In the genomic region with DNA sequence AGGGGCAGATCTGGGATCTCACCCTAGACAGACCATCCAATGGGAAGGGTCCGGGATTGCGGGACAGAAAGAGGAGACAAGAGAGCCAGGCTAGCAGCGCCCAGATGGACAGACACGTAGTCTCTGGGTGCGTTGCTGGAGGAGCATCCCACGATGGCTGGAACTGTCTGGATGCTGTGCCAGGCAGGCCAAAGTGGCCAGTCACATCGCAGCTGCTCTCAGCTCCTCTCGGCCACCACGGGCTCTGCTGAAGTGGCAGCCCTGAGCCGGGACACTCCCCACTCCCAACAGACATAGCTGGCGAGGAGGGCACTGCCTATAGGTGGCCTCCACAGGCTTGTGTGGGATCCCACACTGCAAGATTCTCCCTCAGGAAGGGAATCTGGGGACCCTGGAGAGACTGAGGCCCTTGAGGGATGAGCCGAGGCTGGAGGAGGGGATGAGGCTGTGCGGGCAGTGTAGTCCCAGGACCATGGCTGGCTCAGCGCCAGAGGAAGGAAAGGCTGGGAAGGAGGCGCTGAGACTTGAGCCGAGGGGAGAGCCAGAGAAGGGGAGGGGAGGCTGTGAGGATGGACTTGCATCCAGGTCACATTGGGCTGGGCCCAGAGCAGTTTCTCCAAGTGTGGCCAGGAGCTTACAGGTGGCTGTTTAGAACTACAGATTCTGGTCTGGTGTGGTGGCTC, we compare ENCODE assay signal across 1 cellular context.
A peak's percentile ranks its signal among the peaks of the same experiment; 100 is the strongest.
TF ChIP-seq lines count a peak whose summit lies in the region.

No MANE protein-coding gene starts in this region.

TF ChIP-seq in HepG2, 621 proteins besides CTCF, POLR2A, EP300 and RAD21:
- no peak for TF ChIP-seq GATAD1 (CRISPR knock-in tag; IDR thresholded peaks at IDR 0.05)
- TF ChIP-seq, protein P1, sequence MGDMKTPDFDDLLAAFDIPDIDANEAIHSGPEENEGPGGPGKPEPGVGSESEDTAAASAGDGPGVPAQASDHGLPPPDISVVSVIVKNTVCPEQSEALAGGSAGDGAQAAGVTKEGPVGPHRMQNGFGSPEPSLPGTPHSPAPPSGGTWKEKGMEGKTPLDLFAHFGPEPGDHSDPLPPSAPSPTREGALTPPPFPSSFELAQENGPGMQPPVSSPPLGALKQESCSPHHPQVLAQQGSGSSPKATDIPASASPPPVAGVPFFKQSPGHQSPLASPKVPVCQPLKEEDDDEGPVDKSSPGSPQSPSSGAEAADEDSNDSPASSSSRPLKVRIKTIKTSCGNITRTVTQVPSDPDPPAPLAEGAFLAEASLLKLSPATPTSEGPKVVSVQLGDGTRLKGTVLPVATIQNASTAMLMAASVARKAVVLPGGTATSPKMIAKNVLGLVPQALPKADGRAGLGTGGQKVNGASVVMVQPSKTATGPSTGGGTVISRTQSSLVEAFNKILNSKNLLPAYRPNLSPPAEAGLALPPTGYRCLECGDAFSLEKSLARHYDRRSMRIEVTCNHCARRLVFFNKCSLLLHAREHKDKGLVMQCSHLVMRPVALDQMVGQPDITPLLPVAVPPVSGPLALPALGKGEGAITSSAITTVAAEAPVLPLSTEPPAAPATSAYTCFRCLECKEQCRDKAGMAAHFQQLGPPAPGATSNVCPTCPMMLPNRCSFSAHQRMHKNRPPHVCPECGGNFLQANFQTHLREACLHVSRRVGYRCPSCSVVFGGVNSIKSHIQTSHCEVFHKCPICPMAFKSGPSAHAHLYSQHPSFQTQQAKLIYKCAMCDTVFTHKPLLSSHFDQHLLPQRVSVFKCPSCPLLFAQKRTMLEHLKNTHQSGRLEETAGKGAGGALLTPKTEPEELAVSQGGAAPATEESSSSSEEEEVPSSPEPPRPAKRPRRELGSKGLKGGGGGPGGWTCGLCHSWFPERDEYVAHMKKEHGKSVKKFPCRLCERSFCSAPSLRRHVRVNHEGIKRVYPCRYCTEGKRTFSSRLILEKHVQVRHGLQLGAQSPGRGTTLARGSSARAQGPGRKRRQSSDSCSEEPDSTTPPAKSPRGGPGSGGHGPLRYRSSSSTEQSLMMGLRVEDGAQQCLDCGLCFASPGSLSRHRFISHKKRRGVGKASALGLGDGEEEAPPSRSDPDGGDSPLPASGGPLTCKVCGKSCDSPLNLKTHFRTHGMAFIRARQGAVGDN (CRISPR knock-in tag; IDR thresholded peaks at IDR 0.05), result peak; percentile 40
- TF ChIP-seq ARNT2 (CRISPR knock-in tag; IDR thresholded peaks at IDR 0.05; ENCODE audit: low read depth), result no peak
- no peak for TF ChIP-seq NBN (conservative IDR thresholded peaks at IDR 0.05)
- TF ChIP-seq, protein P2, sequence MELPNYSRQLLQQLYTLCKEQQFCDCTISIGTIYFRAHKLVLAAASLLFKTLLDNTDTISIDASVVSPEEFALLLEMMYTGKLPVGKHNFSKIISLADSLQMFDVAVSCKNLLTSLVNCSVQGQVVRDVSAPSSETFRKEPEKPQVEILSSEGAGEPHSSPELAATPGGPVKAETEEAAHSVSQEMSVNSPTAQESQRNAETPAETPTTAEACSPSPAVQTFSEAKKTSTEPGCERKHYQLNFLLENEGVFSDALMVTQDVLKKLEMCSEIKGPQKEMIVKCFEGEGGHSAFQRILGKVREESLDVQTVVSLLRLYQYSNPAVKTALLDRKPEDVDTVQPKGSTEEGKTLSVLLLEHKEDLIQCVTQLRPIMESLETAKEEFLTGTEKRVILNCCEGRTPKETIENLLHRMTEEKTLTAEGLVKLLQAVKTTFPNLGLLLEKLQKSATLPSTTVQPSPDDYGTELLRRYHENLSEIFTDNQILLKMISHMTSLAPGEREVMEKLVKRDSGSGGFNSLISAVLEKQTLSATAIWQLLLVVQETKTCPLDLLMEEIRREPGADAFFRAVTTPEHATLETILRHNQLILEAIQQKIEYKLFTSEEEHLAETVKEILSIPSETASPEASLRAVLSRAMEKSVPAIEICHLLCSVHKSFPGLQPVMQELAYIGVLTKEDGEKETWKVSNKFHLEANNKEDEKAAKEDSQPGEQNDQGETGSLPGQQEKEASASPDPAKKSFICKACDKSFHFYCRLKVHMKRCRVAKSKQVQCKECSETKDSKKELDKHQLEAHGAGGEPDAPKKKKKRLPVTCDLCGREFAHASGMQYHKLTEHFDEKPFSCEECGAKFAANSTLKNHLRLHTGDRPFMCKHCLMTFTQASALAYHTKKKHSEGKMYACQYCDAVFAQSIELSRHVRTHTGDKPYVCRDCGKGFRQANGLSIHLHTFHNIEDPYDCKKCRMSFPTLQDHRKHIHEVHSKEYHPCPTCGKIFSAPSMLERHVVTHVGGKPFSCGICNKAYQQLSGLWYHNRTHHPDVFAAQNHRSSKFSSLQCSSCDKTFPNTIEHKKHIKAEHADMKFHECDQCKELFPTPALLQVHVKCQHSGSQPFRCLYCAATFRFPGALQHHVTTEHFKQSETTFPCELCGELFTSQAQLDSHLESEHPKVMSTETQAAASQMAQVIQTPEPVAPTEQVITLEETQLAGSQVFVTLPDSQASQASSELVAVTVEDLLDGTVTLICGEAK (IDR thresholded peaks at IDR 0.05), result no peak
- TF ChIP-seq, protein P2 (CRISPR knock-in tag; IDR thresholded peaks at IDR 0.05), result 0 out of 2 replicates have a peak, but pooled peaks have one; percentile 9
